Comparison of ENCODE assay signal across 9 cellular contexts in genomic region chr16:89924298-89924924, GRCh38. TPM values are rescaled to one million over a fixed set of nuclear protein-coding genes. Genes with fewer than 3 reads are reported as not detected.
A peak's percentile ranks its signal among the peaks of the same experiment; 100 is the strongest.
DNase-seq lines count a peak whose midpoint lies in the region; ATAC-seq, FAIRE-seq and TF ChIP-seq lines count a peak whose summit lies in the region.
"Had no signal": no experiment of that assay in that cellular context is flagged by ENCODE, and none has a peak within 500 bp of the region (broad histone marks: within the 10 kb centered on the region; RNA-seq: fewer than 3 reads in every experiment).

No MANE protein-coding gene starts in this region.

- DNase-seq in A172 (ENCODE audit: low spot score), result peak; percentile 36
- peak; percentile 90 for DNase-seq in ELF-1 (ENCODE audit: low read depth, low spot score)
- peak; percentile 29 for DNase-seq in NCI-H748 treated with DMSO at 0.1 percent for 48 hours (lab: John Stamatoyannopoulos, UW)
- peak; percentile 75 for DNase-seq in astrocyte of the hippocampus (ENCODE audit: low read depth, low spot score)
- peak; percentile 50 to 71 for DNase-seq in left lung
- no peak for DNase-seq in RCC 7860 (ENCODE audit: low spot score)

- no peak for TF ChIP-seq CTCF in left lung (IDR thresholded peaks at IDR 0.05)

- FAIRE-seq in RCC 7860 (lab: Jason Lieb, UNC), result no peak
- FAIRE-seq: endometrium had no signal

- H3K4me3 ChIP-seq in left lung, result peak overlapping the region; percentile 61

- peaks cover 33 to 66% of the 10 kb centered on the region in 2 donors for H3K4me1 ChIP-seq in left lung

- intact Hi-C loops in left lung (cut with DNase I), result no loop called here

- H3K27me3 ChIP-seq in left lung, result peaks cover 6 to 98% of the 10 kb centered on the region in 2 donors

- no peak overlapping the region for H3K27ac ChIP-seq in left lung

- no peaks in the 10 kb centered on the region for H3K9me3 ChIP-seq in left lung

- H3K36me3 ChIP-seq in left lung, result no peaks in the 10 kb centered on the region

- ATAC-seq in left lung, result no peak
- ATAC-seq in HG03460 (IDR thresholded peaks at IDR 0.05; ENCODE audit: unreplicated experiment), result no peak
- ATAC-seq in HG02642 (IDR thresholded peaks at IDR 0.05; ENCODE audit: poor library complexity, unreplicated experiment), result no peak

RNA-seq across cellular contexts. Expression of gene TUBB3, which starts 1.3 kb away (rescaled TPM):
- total RNA-seq in A172 (2014; rRNA removed; shearing (Covaris generic)), result 743 and 810 TPM in 2 replicates
- total RNA-seq in left lung, result 10 to 100 TPM; 17.4 to 54.2 TPM

RNA-seq across cellular contexts. Expression of gene MC1R, which starts 5.7 kb away (rescaled TPM):
- total RNA-seq in A172 (2014; rRNA removed; shearing (Covaris generic)), result 7.2 and 9.8 TPM in 2 replicates
- 1 to 10 TPM; 3.5 to 3.9 TPM for total RNA-seq in left lung

RNA-seq across cellular contexts. Expression of gene DEF8, which starts 24.1 kb away (rescaled TPM):
- 116 and 146 TPM in 2 replicates for total RNA-seq in A172 (2014; rRNA removed; shearing (Covaris generic))
- 10 to 100 TPM; 57.1 to 70.4 TPM for total RNA-seq in left lung

RNA-seq across cellular contexts. Expression of gene TCF25, which starts 51.0 kb away (rescaled TPM):
- 145 and 153 TPM in 2 replicates for total RNA-seq in A172 (2014; rRNA removed; shearing (Covaris generic))
- total RNA-seq in left lung, result 100 to 1,000 TPM; 148 to 165 TPM

Comparison
In these comparisons a context has a peak if more than half of its experiments do, and no peak if none do; other contexts are left out.
1. RNA of gene TUBB3, which starts 1.3 kb away (total RNA-seq): 743 to 810 TPM in A172; 17.4 to 54.2 TPM in left lung; every median in the first group is over 10 times any median in the second.